9 cellular contexts compared by ENCODE assay signal in the genomic region with DNA sequence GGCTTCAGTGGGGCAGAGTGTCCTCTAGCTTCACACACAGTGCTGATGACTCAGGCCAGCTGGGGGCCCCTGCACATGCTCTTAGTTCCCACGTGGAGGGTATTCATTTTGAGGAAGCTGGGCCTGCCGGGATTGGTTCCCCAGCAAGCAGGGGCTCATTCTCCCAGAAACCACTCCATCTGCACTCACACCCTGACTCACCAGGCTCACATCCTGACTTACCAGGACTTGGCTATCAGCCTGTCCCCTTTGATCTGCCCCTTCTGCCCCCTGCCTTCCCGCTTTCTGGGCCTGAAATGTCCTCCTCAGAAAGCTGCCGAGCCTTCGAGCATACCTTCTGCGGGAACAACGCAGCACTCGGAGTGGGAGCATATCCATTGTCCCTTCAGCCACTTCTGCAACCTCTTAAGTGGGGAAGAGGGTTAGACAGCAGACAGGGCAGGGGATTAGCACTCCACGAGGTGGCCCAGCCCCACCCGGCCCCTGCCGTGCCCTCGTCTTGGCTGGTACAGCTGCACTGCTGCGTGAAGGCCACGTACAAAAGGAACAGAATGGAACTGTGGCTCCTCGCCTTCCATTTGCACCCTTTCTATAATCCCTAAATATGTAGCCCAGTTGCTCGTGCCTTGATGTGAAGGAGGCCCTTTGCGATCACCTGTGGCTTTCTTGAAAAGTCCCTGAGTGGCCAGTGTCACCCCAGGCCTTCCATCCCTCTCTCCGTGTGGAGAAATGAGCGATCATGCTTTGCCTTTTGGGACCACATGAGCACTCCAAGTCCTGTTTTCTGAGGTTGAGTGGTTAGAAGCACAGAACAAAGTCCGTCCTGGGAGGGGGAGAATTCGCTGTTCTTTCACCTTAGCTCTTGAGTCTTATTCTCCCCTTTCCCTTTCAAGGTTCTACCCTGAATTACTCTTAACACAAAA. TPM values are rescaled to one million over a fixed set of nuclear protein-coding genes. Genes with fewer than 3 reads are reported as not detected.
DNase-seq lines count a peak whose midpoint lies in the region; ATAC-seq and TF ChIP-seq lines count a peak whose summit lies in the region.
"Had no signal": no experiment of that assay in that cellular context is flagged by ENCODE, and none has a peak within 500 bp of the region (broad histone marks: within the 10 kb centered on the region; RNA-seq: fewer than 3 reads in every experiment).

No MANE protein-coding gene starts in this region.

- CTCF ChIA-PET in CD8-positive, alpha-beta T cell (lab: Charles Lee): no interaction called here

- H3K36me3 ChIP-seq in adrenal gland (replicated peaks in 1 of 2) (peaks cover 0 to 25% of the 10 kb centered on the region in 2 donors), thyroid gland (peaks cover 0 to 2% of the 10 kb centered on the region in 2 donors)
- peaks cover 20% of the 10 kb centered on the region for H3K36me3 ChIP-seq in CD8-positive, alpha-beta T cell (ENCODE audit: insufficient read depth, low read length)

- H3K4me1 ChIP-seq in adrenal gland (replicated peaks in 1 of 2) (peaks cover 43 to 54% of the 10 kb centered on the region in 2 donors), thyroid gland (peaks cover 57 to 62% of the 10 kb centered on the region in 2 donors)
- H3K4me1 ChIP-seq in CD8-positive, alpha-beta T cell (ENCODE audit: insufficient read depth, low read length): no peaks in the 10 kb centered on the region

- no peaks in the 10 kb centered on the region for H3K4me1 Mint-ChIP-seq in CD8-positive, alpha-beta T cell (ENCODE audit: low read depth)

- no peak overlapping the region for H3K27ac Mint-ChIP-seq in CD8-positive, alpha-beta T cell

- H3K9me3 ChIP-seq in adrenal gland (replicated peaks in 1 of 3): no peaks in the 10 kb centered on the region
- no peaks in the 10 kb centered on the region for H3K9me3 ChIP-seq in thyroid gland
- no peaks in the 10 kb centered on the region for H3K9me3 ChIP-seq in CD8-positive, alpha-beta T cell (ENCODE audit: low read length)

- WGBS in adrenal gland, 4 donors: 64 to 87% (median 75%) methylated on average over 18 to 21 of the region's 21 CpGs
- WGBS in thyroid gland, 2 donors: 56 to 65% methylated on average over 21 of the region's 21 CpGs

- intact Hi-C loops in adrenal gland (cut with DNase I) (no loop called here), thyroid gland (cut with DNase I) (no loop called here)
- intact Hi-C loops in CD8-positive, alpha-beta T cell (cut with DNase I, micrococcal nuclease): no loop called here

- H3K27me3 ChIP-seq in adrenal gland (no peaks in the 10 kb centered on the region), thyroid gland (no peaks in the 10 kb centered on the region)
- H3K27me3 ChIP-seq in CD8-positive, alpha-beta T cell (ENCODE audit: insufficient read depth, low read length): no peaks in the 10 kb centered on the region

- no peaks in the 10 kb centered on the region for H3K27me3 Mint-ChIP-seq in CD8-positive, alpha-beta T cell (ENCODE audit: low read depth)

- no peak for TF ChIP-seq POLR2A in adrenal gland (IDR thresholded peaks at IDR 0.05)
- peak in 1 of 2 donors; percentile 43 for TF ChIP-seq POLR2A in thyroid gland (IDR thresholded peaks at IDR 0.05)

- no peaks in the 10 kb centered on the region for H3K9me3 Mint-ChIP-seq in CD8-positive, alpha-beta T cell

- H3K4me3 Mint-ChIP-seq in CD8-positive, alpha-beta T cell: no peak overlapping the region

- H3K27ac ChIP-seq in adrenal gland (peak overlapping the region; percentile 85 to 95 (median 93)), thyroid gland (peak overlapping the region; percentile 96 to 98 (median 96))
- H3K27ac ChIP-seq in CD8-positive, alpha-beta T cell (ENCODE audit: low read depth, low read length): no peak overlapping the region

- peaks cover 73% of the 10 kb centered on the region for H3K36me3 Mint-ChIP-seq in CD8-positive, alpha-beta T cell

- TF ChIP-seq CTCF in adrenal gland (IDR thresholded peaks at IDR 0.05) (no peak), thyroid gland (IDR thresholded peaks at IDR 0.05) (no peak)
- no peak for TF ChIP-seq CTCF in CD8-positive, alpha-beta T cell (IDR thresholded peaks at IDR 0.05)

- peak; percentile 20 for DNase-seq in DMS 273 (lab: John Stamatoyannopoulos, UW; ENCODE audit: unreplicated experiment)
- no peak for DNase-seq in DMS 273 treated with DMSO at 0.1 percent for 48 hours (lab: John Stamatoyannopoulos, UW)
- peak in 5 of 7 donors; percentile 58 to 66 (median 63) for DNase-seq in adrenal gland
- DNase-seq in kidney tubule cell (ENCODE audit: low spot score): peak; percentile 86
- DNase-seq in thyroid gland: peak; percentile 74 to 77
- DNase-seq in CD8-positive, alpha-beta T cell: no peak
- DNase-seq: 8988T had no signal

- ATAC-seq in HG03432 (IDR thresholded peaks at IDR 0.05; ENCODE audit: unreplicated experiment): no peak
- no peak for ATAC-seq in GM18870 (IDR thresholded peaks at IDR 0.05; ENCODE audit: unreplicated experiment)
- ATAC-seq in CD8-positive, alpha-beta T cell: no peak

- POLR2A ChIA-PET in CD8-positive, alpha-beta T cell (lab: Charles Lee): no interaction called here

- no peak overlapping the region for H3K4me3 ChIP-seq in adrenal gland
- no peak overlapping the region for H3K4me3 ChIP-seq in thyroid gland (replicated peaks in 1 of 3)
- H3K4me3 ChIP-seq in CD8-positive, alpha-beta T cell (ENCODE audit: low read depth, low read length): no peak overlapping the region

RNA-seq across cellular contexts. Expression of gene TPCN1, which starts 26.1 kb away (rescaled TPM):
- total RNA-seq in adrenal gland (100 to 1,000 TPM in 3 of 8 donors, 10 to 100 TPM in 5; 50.4 to 144 (median 90.5) TPM), thyroid gland (100 to 1,000 TPM in 2 of 4 donors, 10 to 100 TPM in 2; 58.3 to 135 (median 109) TPM)
- 100 to 1,000 TPM in 1 of 3 donors, 10 to 100 TPM in 2; 35.1 to 198 (median 80.6) TPM for polyA plus RNA-seq in adrenal gland
- total RNA-seq in CD8-positive, alpha-beta T cell: 10 to 100 TPM; 32.8 to 37.0 TPM

Comparison
In these comparisons a context has a peak if more than half of its experiments do, and no peak if none do; other contexts are left out.
1. DNase-seq: peak in DMS 273 (single experiment), adrenal gland (5 of 7), kidney tubule cell (single experiment) and thyroid gland (2 of 2); none in DMS 273 treated with DMSO at 0.1 percent for 48 hours (single experiment) and CD8-positive, alpha-beta T cell (0 of 7).